Comparison of ENCODE assay signal across 10 cellular contexts in the genomic region with DNA sequence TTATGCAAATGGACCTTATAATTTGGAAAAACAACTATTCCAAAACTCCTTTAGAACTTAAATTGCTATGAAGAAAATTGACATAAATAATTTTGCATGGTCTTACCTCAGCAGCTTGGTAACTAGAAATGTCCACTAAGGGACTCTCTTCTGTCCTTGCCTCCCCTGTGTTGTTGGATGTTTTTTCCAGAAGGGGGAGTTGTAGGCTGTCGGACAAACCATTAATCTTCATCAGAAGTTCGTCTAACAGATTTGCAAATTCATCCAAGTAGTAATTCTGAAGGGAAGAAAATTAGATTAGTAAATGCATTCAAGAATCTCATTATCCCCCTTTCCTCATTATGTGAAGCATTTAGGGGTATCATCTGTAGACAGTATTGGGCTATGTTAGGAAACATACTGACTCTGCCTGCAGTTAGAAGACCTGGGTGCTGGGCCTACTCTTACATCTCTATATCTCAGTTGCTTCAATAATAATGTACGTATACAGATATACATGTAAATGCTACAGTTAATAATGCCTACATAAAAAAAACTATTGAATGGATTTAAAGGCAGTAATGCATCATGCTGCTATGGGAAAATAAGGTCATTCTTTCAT.
DNase-seq lines count a peak whose midpoint lies in the region; ATAC-seq, FAIRE-seq and TF ChIP-seq lines count a peak whose summit lies in the region.
"Had no signal": no experiment of that assay in that cellular context is flagged by ENCODE, and none has a peak within 500 bp of the region (broad histone marks: within the 10 kb centered on the region; RNA-seq: fewer than 3 reads in every experiment).

No MANE protein-coding gene starts in this region.

- no peak overlapping the region for H3K27ac Mint-ChIP-seq in type B pancreatic cell
- H3K27ac Mint-ChIP-seq: CD4-positive, CD25-positive, alpha-beta regulatory T cell had no signal

- H3K4me1 Mint-ChIP-seq in type B pancreatic cell (ENCODE audit: unreplicated experiment) = no peaks in the 10 kb centered on the region
- H3K4me1 Mint-ChIP-seq: CD4-positive, CD25-positive, alpha-beta regulatory T cell had no signal

- TF ChIP-seq CTCF in type B pancreatic cell (conservative IDR thresholded peaks at IDR 0.05) = peak; percentile 67

- H3K4me3 Mint-ChIP-seq in type B pancreatic cell = no peak overlapping the region
- H3K4me3 Mint-ChIP-seq: CD4-positive, CD25-positive, alpha-beta regulatory T cell had no signal

- peaks cover 7% of the 10 kb centered on the region for H3K27me3 Mint-ChIP-seq in type B pancreatic cell
- H3K27me3 Mint-ChIP-seq: CD4-positive, CD25-positive, alpha-beta regulatory T cell had no signal

- peak; percentile 31 for FAIRE-seq in frontal cortex (lab: Jason Lieb, UNC)

- H3K36me3 Mint-ChIP-seq in type B pancreatic cell = no peaks in the 10 kb centered on the region
- H3K36me3 Mint-ChIP-seq: CD4-positive, CD25-positive, alpha-beta regulatory T cell had no signal

- no peak for DNase-seq in Right ventricle myocardium superior
- DNase-seq in Right ventricle myocardium inferior (ENCODE audit: missing footprints) = no peak
- DNase-seq in SK-N-DZ (ENCODE audit: low spot score) = peak; percentile 25
- DNase-seq in frontal cortex (ENCODE audit: low spot score in 2 of 2) = no peak
- DNase-seq in type B pancreatic cell (ENCODE audit: extremely low spot score, unreplicated experiment) = no peak
- no peak for DNase-seq in NCI-H2171 (lab: John Stamatoyannopoulos, UW)
- no peak for DNase-seq in T-helper 1 cell
- DNase-seq: activated effector memory CD4-positive, alpha-beta T cell treated with anti-CD3 and anti-CD28 coated beads, Interleukin-2, amount 50 U/mL, for 16 hours; CD4-positive, CD25-positive, alpha-beta regulatory T cell had no signal

- peak; percentile 66 for ATAC-seq in Right ventricle myocardium superior (ENCODE audit: poor library complexity)
- ATAC-seq in Right ventricle myocardium inferior = no peak
- ATAC-seq in GM18861 (IDR thresholded peaks at IDR 0.05; ENCODE audit: unreplicated experiment) = no peak

- H3K9me3 Mint-ChIP-seq in type B pancreatic cell = peaks cover 8% of the 10 kb centered on the region

- intact Hi-C loops in Right ventricle myocardium superior (cut with DNase I) (loop anchor here (10.0 kb wide), 1 partner anchor 312 kb away; no protein-coding TSS in a partner anchor), Right ventricle myocardium inferior (cut with DNase I) (no loop called here)
